1 cellular context compared by ENCODE assay signal in the genomic region with DNA sequence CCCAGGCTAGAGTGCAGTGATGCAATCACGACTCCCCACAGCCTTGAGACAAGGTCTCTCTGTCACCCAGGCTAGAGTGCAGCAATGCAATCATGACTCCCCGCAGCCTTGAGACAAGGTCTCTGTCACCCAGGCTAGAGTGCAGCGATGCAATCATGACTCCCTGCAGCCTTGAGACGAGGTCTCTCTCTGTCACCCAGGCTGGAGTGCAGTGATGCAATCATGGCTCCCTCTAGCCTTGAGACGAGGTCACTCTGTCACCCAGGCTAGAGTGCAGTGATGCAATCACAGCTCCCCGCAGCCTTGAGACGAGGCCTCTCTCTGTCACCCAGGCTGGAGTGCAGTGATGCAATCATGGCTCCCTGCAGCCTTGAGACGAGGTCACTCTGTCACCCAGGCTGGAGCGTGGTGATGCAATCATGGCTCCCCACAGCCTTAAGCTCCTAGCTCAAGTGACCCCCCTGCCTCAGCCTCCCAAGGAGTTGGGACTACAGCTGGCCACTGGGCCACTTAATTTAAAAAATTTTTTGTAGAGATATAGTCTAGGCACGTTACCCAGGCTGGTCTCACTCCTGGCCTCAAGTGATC.
A peak's percentile ranks its signal among the peaks of the same experiment; 100 is the strongest.
TF ChIP-seq lines count a peak whose summit lies in the region.

No MANE protein-coding gene starts in this region.

TF ChIP-seq in HepG2, 621 proteins besides CTCF, POLR2A, EP300 and RAD21 (continued from another document and continues in another):
- TF ChIP-seq MEIS2 (CRISPR knock-in tag; IDR thresholded peaks at IDR 0.05) (peak; percentile 90; the same call in 1 of the 2 replicates), SP4 (CRISPR knock-in tag; IDR thresholded peaks at IDR 0.05) (peak; percentile 72; the same call in 1 of the 2 replicates), ELF1 (CRISPR knock-in tag; IDR thresholded peaks at IDR 0.05) (peak; percentile 55), HMGXB4 (CRISPR knock-in tag; IDR thresholded peaks at IDR 0.05; ENCODE audit: borderline replicate concordance in 1 of 2, low read depth in 1 of 2) (peak in 1 of 2 experiments; percentile 82; a peak in 1 of 4 replicates), HHEX (CRISPR knock-in tag; IDR thresholded peaks at IDR 0.05) (peak; percentile 73), FOXP1 (IDR thresholded peaks at IDR 0.05) (no peak), FOXP1 (CRISPR knock-in tag; IDR thresholded peaks at IDR 0.05) (peak; percentile 89), MAFF (IDR thresholded peaks at IDR 0.05; ENCODE audit: low read depth, low read length) (no peak), GZF1 (CRISPR knock-in tag; IDR thresholded peaks at IDR 0.05) (peak; percentile 65; the same call in 1 of the 2 replicates), ZNF33B (CRISPR knock-in tag; IDR thresholded peaks at IDR 0.05) (0 out of 2 replicates have a peak, but pooled peaks have one; percentile 71), ZNF292 (CRISPR knock-in tag; IDR thresholded peaks at IDR 0.05; ENCODE audit: borderline replicate concordance, low read depth) (peak; percentile 97; the same call in 1 of the 2 replicates), NRL (CRISPR knock-in tag; IDR thresholded peaks at IDR 0.05; ENCODE audit: borderline replicate concordance) (peak; percentile 96; the same call in 1 of the 2 replicates), ESRRA (CRISPR knock-in tag; IDR thresholded peaks at IDR 0.05; ENCODE audit: low read depth) (peak; percentile 98), TCF7L2 (IDR thresholded peaks at IDR 0.05; ENCODE audit: low read depth, low read length) (no peak), ZNF792 (CRISPR knock-in tag; IDR thresholded peaks at IDR 0.05) (peak; percentile 96), HNF4G (IDR thresholded peaks at IDR 0.05; ENCODE audit: borderline replicate concordance, low read depth, low read length) (peak; percentile 63; the same call in 1 of the 2 replicates), HNF4G (CRISPR knock-in tag; IDR thresholded peaks at IDR 0.05; ENCODE audit: borderline replicate concordance, low read depth) (peak; percentile 95), REXO4 (CRISPR knock-in tag; IDR thresholded peaks at IDR 0.05; ENCODE audit: borderline replicate concordance) (no peak), DMAP1 (CRISPR knock-in tag; IDR thresholded peaks at IDR 0.05) (peak; percentile 81), SMYD3 (CRISPR knock-in tag; IDR thresholded peaks at IDR 0.05) (no peak), TFDP1 (CRISPR knock-in tag; IDR thresholded peaks at IDR 0.05; ENCODE audit: borderline replicate concordance) (no peak; the same call in 1 of the 2 replicates), JUNB (CRISPR knock-in tag; IDR thresholded peaks at IDR 0.05; ENCODE audit: borderline replicate concordance) (peak; percentile 90), ZNF331 (CRISPR knock-in tag; IDR thresholded peaks at IDR 0.05) (peak; percentile 96), PAF1 (CRISPR knock-in tag; IDR thresholded peaks at IDR 0.05) (peak; percentile 86; the same call in 1 of the 2 replicates), JDP2 (CRISPR knock-in tag; IDR thresholded peaks at IDR 0.05; ENCODE audit: borderline replicate concordance) (peak; percentile 50; the same call in 1 of the 2 replicates), TP53 (CRISPR knock-in tag; conservative IDR thresholded peaks at IDR 0.05) (no peak), HDAC1 (CRISPR knock-in tag; IDR thresholded peaks at IDR 0.05) (peak; percentile 99), ZFP62 (CRISPR knock-in tag; IDR thresholded peaks at IDR 0.05) (no peak), TOE1 (CRISPR knock-in tag; IDR thresholded peaks at IDR 0.05) (0 out of 2 replicates have a peak, but pooled peaks have one; percentile 78), CSRNP1 (CRISPR knock-in tag; IDR thresholded peaks at IDR 0.05) (peak; percentile 62; the same call in 1 of the 2 replicates), SRY (CRISPR knock-in tag; IDR thresholded peaks at IDR 0.05) (no peak), NR1H2 (CRISPR knock-in tag; IDR thresholded peaks at IDR 0.05; ENCODE audit: borderline replicate concordance, low read depth) (peak; percentile 91; the same call in 1 of the 2 replicates), ZNF550 (CRISPR knock-in tag; IDR thresholded peaks at IDR 0.05; ENCODE audit: borderline replicate concordance) (peak; percentile 81; the same call in 1 of the 2 replicates), KMT2B (CRISPR knock-in tag; IDR thresholded peaks at IDR 0.05) (peak; percentile 66), KLF9 (CRISPR knock-in tag; IDR thresholded peaks at IDR 0.05; ENCODE audit: low read depth) (0 out of 2 replicates have a peak, but pooled peaks have one; percentile 60)
- TF ChIP-seq, protein P1, sequence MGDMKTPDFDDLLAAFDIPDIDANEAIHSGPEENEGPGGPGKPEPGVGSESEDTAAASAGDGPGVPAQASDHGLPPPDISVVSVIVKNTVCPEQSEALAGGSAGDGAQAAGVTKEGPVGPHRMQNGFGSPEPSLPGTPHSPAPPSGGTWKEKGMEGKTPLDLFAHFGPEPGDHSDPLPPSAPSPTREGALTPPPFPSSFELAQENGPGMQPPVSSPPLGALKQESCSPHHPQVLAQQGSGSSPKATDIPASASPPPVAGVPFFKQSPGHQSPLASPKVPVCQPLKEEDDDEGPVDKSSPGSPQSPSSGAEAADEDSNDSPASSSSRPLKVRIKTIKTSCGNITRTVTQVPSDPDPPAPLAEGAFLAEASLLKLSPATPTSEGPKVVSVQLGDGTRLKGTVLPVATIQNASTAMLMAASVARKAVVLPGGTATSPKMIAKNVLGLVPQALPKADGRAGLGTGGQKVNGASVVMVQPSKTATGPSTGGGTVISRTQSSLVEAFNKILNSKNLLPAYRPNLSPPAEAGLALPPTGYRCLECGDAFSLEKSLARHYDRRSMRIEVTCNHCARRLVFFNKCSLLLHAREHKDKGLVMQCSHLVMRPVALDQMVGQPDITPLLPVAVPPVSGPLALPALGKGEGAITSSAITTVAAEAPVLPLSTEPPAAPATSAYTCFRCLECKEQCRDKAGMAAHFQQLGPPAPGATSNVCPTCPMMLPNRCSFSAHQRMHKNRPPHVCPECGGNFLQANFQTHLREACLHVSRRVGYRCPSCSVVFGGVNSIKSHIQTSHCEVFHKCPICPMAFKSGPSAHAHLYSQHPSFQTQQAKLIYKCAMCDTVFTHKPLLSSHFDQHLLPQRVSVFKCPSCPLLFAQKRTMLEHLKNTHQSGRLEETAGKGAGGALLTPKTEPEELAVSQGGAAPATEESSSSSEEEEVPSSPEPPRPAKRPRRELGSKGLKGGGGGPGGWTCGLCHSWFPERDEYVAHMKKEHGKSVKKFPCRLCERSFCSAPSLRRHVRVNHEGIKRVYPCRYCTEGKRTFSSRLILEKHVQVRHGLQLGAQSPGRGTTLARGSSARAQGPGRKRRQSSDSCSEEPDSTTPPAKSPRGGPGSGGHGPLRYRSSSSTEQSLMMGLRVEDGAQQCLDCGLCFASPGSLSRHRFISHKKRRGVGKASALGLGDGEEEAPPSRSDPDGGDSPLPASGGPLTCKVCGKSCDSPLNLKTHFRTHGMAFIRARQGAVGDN (CRISPR knock-in tag; IDR thresholded peaks at IDR 0.05) = peak; percentile 93
- TF ChIP-seq, protein P2, sequence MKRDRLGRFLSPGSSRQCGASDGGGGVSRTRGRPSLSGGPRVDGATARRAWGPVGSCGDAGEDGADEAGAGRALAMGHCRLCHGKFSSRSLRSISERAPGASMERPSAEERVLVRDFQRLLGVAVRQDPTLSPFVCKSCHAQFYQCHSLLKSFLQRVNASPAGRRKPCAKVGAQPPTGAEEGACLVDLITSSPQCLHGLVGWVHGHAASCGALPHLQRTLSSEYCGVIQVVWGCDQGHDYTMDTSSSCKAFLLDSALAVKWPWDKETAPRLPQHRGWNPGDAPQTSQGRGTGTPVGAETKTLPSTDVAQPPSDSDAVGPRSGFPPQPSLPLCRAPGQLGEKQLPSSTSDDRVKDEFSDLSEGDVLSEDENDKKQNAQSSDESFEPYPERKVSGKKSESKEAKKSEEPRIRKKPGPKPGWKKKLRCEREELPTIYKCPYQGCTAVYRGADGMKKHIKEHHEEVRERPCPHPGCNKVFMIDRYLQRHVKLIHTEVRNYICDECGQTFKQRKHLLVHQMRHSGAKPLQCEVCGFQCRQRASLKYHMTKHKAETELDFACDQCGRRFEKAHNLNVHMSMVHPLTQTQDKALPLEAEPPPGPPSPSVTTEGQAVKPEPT (CRISPR knock-in tag; IDR thresholded peaks at IDR 0.05; ENCODE audit: low read depth) = peak; percentile 82; the same call in 1 of the 2 replicates
- TF ChIP-seq, protein P3, sequence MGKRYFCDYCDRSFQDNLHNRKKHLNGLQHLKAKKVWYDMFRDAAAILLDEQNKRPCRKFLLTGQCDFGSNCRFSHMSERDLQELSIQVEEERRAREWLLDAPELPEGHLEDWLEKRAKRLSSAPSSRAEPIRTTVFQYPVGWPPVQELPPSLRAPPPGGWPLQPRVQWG (CRISPR knock-in tag; IDR thresholded peaks at IDR 0.05; ENCODE audit: borderline replicate concordance, low read depth) = no peak
- TF ChIP-seq, protein P4, sequence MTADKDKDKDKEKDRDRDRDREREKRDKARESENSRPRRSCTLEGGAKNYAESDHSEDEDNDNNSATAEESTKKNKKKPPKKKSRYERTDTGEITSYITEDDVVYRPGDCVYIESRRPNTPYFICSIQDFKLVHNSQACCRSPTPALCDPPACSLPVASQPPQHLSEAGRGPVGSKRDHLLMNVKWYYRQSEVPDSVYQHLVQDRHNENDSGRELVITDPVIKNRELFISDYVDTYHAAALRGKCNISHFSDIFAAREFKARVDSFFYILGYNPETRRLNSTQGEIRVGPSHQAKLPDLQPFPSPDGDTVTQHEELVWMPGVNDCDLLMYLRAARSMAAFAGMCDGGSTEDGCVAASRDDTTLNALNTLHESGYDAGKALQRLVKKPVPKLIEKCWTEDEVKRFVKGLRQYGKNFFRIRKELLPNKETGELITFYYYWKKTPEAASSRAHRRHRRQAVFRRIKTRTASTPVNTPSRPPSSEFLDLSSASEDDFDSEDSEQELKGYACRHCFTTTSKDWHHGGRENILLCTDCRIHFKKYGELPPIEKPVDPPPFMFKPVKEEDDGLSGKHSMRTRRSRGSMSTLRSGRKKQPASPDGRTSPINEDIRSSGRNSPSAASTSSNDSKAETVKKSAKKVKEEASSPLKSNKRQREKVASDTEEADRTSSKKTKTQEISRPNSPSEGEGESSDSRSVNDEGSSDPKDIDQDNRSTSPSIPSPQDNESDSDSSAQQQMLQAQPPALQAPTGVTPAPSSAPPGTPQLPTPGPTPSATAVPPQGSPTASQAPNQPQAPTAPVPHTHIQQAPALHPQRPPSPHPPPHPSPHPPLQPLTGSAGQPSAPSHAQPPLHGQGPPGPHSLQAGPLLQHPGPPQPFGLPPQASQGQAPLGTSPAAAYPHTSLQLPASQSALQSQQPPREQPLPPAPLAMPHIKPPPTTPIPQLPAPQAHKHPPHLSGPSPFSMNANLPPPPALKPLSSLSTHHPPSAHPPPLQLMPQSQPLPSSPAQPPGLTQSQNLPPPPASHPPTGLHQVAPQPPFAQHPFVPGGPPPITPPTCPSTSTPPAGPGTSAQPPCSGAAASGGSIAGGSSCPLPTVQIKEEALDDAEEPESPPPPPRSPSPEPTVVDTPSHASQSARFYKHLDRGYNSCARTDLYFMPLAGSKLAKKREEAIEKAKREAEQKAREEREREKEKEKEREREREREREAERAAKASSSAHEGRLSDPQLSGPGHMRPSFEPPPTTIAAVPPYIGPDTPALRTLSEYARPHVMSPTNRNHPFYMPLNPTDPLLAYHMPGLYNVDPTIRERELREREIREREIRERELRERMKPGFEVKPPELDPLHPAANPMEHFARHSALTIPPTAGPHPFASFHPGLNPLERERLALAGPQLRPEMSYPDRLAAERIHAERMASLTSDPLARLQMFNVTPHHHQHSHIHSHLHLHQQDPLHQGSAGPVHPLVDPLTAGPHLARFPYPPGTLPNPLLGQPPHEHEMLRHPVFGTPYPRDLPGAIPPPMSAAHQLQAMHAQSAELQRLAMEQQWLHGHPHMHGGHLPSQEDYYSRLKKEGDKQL (CRISPR knock-in tag; IDR thresholded peaks at IDR 0.05; ENCODE audit: low read depth) = peak; percentile 95
- TF ChIP-seq, protein P5, sequence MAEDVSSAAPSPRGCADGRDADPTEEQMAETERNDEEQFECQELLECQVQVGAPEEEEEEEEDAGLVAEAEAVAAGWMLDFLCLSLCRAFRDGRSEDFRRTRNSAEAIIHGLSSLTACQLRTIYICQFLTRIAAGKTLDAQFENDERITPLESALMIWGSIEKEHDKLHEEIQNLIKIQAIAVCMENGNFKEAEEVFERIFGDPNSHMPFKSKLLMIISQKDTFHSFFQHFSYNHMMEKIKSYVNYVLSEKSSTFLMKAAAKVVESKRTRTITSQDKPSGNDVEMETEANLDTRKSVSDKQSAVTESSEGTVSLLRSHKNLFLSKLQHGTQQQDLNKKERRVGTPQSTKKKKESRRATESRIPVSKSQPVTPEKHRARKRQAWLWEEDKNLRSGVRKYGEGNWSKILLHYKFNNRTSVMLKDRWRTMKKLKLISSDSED (CRISPR knock-in tag; IDR thresholded peaks at IDR 0.05) = no peak
